Comparison of ENCODE assay signal across 27 cellular contexts in genomic region chr1:243364866-243365265, GRCh38.
"Had no signal": no experiment of that assay in that cellular context is flagged by ENCODE, and none has a peak within 500 bp of the region (broad histone marks: within the 10 kb centered on the region; RNA-seq: fewer than 3 reads in every experiment).

No MANE protein-coding gene starts in this region.

- ATAC-seq: activated T-helper 17 cell treated with anti-CD3 and anti-CD28 coated beads, Interleukin-2, amount 50 U/mL, for 72 hours; effector memory CD8-positive, alpha-beta T cell; right cardiac atrium had no signal

- H3K9me3 ChIP-seq: left ventricle myocardium inferior, tibial nerve had no signal

- H3K27me3 Mint-ChIP-seq: activated B cell treated with CpG ODN at 0.5 μM for 24 hours; activated CD4-positive, alpha-beta memory T cell treated with anti-CD3 and anti-CD28 coated beads, Interleukin-2, amount 10 ng/mL, durations not matched to agents 7 days and 5 days; activated naive CD8-positive, alpha-beta T cell treated with anti-CD3 and anti-CD28 coated beads, Interleukin-2, amount 10 ng/mL, durations not matched to agents 7 days and 5 days; activated T-helper 17 cell treated with anti-CD3 and anti-CD28 coated beads, Interleukin-2, amount 50 U/mL, for 72 hours; effector memory CD8-positive, alpha-beta T cell; memory B cell; naive B cell; progenitor cell of endocrine pancreas; stimulated activated naive CD8-positive, alpha-beta T cell treated with anti-CD3 and anti-CD28 coated beads, Interleukin-15, Interleukin-2, amounts not matched to agents 100 ng/mL and 50 ng/mL, for 24 hours had no signal

- H3K4me1 Mint-ChIP-seq: activated CD4-positive, alpha-beta memory T cell treated with anti-CD3 and anti-CD28 coated beads, Interleukin-2, amount 10 ng/mL, durations not matched to agents 7 days and 5 days; activated naive CD8-positive, alpha-beta T cell treated with anti-CD3 and anti-CD28 coated beads, Interleukin-2, amount 10 ng/mL, durations not matched to agents 7 days and 5 days; activated T-helper 17 cell treated with anti-CD3 and anti-CD28 coated beads, Interleukin-2, amount 50 U/mL, for 72 hours; memory B cell; neural progenitor cell had no signal

- H3K9me3 Mint-ChIP-seq: activated B cell treated with CpG ODN at 0.5 μM for 24 hours; activated CD4-positive, alpha-beta memory T cell treated with anti-CD3 and anti-CD28 coated beads, Interleukin-2, amount 10 ng/mL, durations not matched to agents 7 days and 5 days; activated T-helper 17 cell treated with anti-CD3 and anti-CD28 coated beads, Interleukin-2, amount 50 U/mL, for 72 hours; effector memory CD8-positive, alpha-beta T cell; memory B cell; naive B cell; neural progenitor cell had no signal

- H3K4me3 Mint-ChIP-seq: activated B cell treated with CpG ODN at 0.5 μM for 24 hours; activated CD4-positive, alpha-beta memory T cell treated with anti-CD3 and anti-CD28 coated beads, Interleukin-2, amount 10 ng/mL, durations not matched to agents 7 days and 5 days; activated naive CD8-positive, alpha-beta T cell treated with anti-CD3 and anti-CD28 coated beads, Interleukin-2, amount 10 ng/mL, durations not matched to agents 7 days and 5 days; activated T-helper 17 cell treated with anti-CD3 and anti-CD28 coated beads, Interleukin-2, amount 50 U/mL, for 72 hours; effector memory CD8-positive, alpha-beta T cell; memory B cell; naive B cell; neural progenitor cell; stimulated activated naive CD8-positive, alpha-beta T cell treated with anti-CD3 and anti-CD28 coated beads, Interleukin-15, Interleukin-2, amounts not matched to agents 100 ng/mL and 50 ng/mL, for 24 hours had no signal

- H3K4me1 ChIP-seq: left ventricle myocardium inferior, neural progenitor cell, tibial nerve had no signal

- H3K27ac Mint-ChIP-seq: activated B cell treated with CpG ODN at 0.5 μM for 24 hours; activated CD4-positive, alpha-beta memory T cell treated with anti-CD3 and anti-CD28 coated beads, Interleukin-2, amount 10 ng/mL, durations not matched to agents 7 days and 5 days; activated naive CD8-positive, alpha-beta T cell treated with anti-CD3 and anti-CD28 coated beads, Interleukin-2, amount 10 ng/mL, durations not matched to agents 7 days and 5 days; activated T-helper 17 cell treated with anti-CD3 and anti-CD28 coated beads, Interleukin-2, amount 50 U/mL, for 72 hours; effector memory CD8-positive, alpha-beta T cell; memory B cell; neural progenitor cell; progenitor cell of endocrine pancreas; stimulated activated naive CD8-positive, alpha-beta T cell treated with anti-CD3 and anti-CD28 coated beads, Interleukin-15, Interleukin-2, amounts not matched to agents 100 ng/mL and 50 ng/mL, for 24 hours had no signal

- H3K4me2 ChIP-seq: neural progenitor cell had no signal

- H3K27ac ChIP-seq: cardiac muscle cell, left ventricle myocardium inferior, neural progenitor cell, skin epidermis, tibial nerve had no signal

- DNase-seq: activated B cell treated with CpG ODN at 0.5 μM for 24 hours; activated CD4-positive, alpha-beta memory T cell treated with anti-CD3 and anti-CD28 coated beads, Interleukin-2, amount 10 ng/mL, durations not matched to agents 7 days and 5 days; activated CD4-positive, alpha-beta T cell treated with anti-CD3 and anti-CD28 coated beads for 48 hours; activated naive CD4-positive, alpha-beta T cell; activated naive CD8-positive, alpha-beta T cell treated with anti-CD3 and anti-CD28 coated beads, Interleukin-2, amount 10 ng/mL, durations not matched to agents 7 days and 5 days; activated T-cell treated with anti-CD3 and anti-CD28 coated beads, Interleukin-2, amount 50 U/mL, for 1 hour; amygdala; dermis blood vessel endothelial cell; effector memory CD8-positive, alpha-beta T cell; foreskin fibroblast; glutamatergic neuron; hippocampal formation; left ventricle myocardium inferior; naive B cell; right cardiac atrium; stimulated activated CD4-positive, alpha-beta T cell treated with anti-CD3 and anti-CD28 coated beads, Interleukin-15, amount 100 ng/mL, for 24 hours; stimulated activated CD4-positive, alpha-beta T cell treated with anti-CD3 and anti-CD28 coated beads, Interleukin-2, amount 100 ng/mL, for 48 hours; T-helper 2 cell had no signal

- H3K4me3 ChIP-seq: cardiac muscle cell, left ventricle myocardium inferior, neural progenitor cell, skin epidermis, tibial nerve had no signal

- FAIRE-seq: urothelium cell line had no signal
